In genomic region chr11:107537155-107537554, GRCh38 we compare ENCODE assay signal across 1 cellular context. TPM values are rescaled to one million over a fixed set of nuclear protein-coding genes. Genes with fewer than 3 reads are reported as not detected.
"Had no signal": no experiment of that assay in that cellular context is flagged by ENCODE, and none has a peak within 500 bp of the region (broad histone marks: within the 10 kb centered on the region; RNA-seq: fewer than 3 reads in every experiment).

No MANE protein-coding gene starts in this region.

RNA-seq across cellular contexts. Expression of gene ELMOD1, which starts 53.8 kb away (rescaled TPM):
- polyA plus RNA-seq: aorta had no signal
